In genomic region chr11:3156282-3156660, GRCh38 we compare ENCODE assay signal across 14 cellular contexts. TPM values are rescaled to one million over a fixed set of nuclear protein-coding genes. Genes with fewer than 3 reads are reported as not detected.
DNase-seq lines count a peak whose midpoint lies in the region; ATAC-seq and TF ChIP-seq lines count a peak whose summit lies in the region.
"Had no signal": no experiment of that assay in that cellular context is flagged by ENCODE, and none has a peak within 500 bp of the region (broad histone marks: within the 10 kb centered on the region; RNA-seq: fewer than 3 reads in every experiment).

No MANE protein-coding gene starts in this region.

- WGBS in SK-N-SH (ENCODE audit: low lambda C conversion rate): 91% methylated on average over 14 of the region's 14 CpGs

- intact Hi-C loops in uterus (cut with DNase I; ENCODE audit: low total_unique reads): no loop called here

- H3K9me3 ChIP-seq in SK-N-SH (no peaks in the 10 kb centered on the region), uterus (no peaks in the 10 kb centered on the region)
- H3K9me3 ChIP-seq: testis had no signal

- no peak for TF ChIP-seq POLR2A in uterus (IDR thresholded peaks at IDR 0.05)

- H3K9me3 Mint-ChIP-seq in neural crest cell: no peaks in the 10 kb centered on the region

- no peak for DNase-seq in SK-N-SH
- peak; percentile 20 for DNase-seq in fibroblast of peridontal ligament (ENCODE audit: extremely low read depth)
- no peak for DNase-seq in neural crest cell (ENCODE audit: low read depth, low spot score)
- peak in 1 of 2 donors; percentile 58 for DNase-seq in uterus
- DNase-seq in stimulated activated CD4-positive, alpha-beta T cell treated with anti-CD3 and anti-CD28 coated beads, Interleukin-1b, Interleukin-23, amount 100 ng/mL, for 48 hours: no peak
- no peak for DNase-seq in pons (ENCODE audit: low spot score)
- DNase-seq in OCI-M2 (lab: John Stamatoyannopoulos, UW; ENCODE audit: unreplicated experiment): no peak
- DNase-seq: activated CD4-positive, CD25-positive, alpha-beta regulatory T cell treated with anti-CD3 and anti-CD28 coated beads, Interleukin-2, amount 50 U/mL, for 72 hours; activated effector memory CD4-positive, alpha-beta T cell treated with Interleukin-2 at 50 U/mL for 16 hours; effector CD4-positive, alpha-beta T cell; stimulated activated CD4-positive, alpha-beta T cell treated with anti-CD3 and anti-CD28 coated beads, Interleukin-4, amount 100 ng/mL, for 1 hour; testis had no signal

- H3K9ac ChIP-seq in SK-N-SH: no peak overlapping the region

- H3K4me2 ChIP-seq in SK-N-SH: peak overlapping the region; percentile 41; the same call in 1 of the 2 replicates

- no peak for TF ChIP-seq RAD21 in SK-N-SH (IDR thresholded peaks at IDR 0.05; ENCODE audit: low read length)

- H4K20me1 ChIP-seq in SK-N-SH (ENCODE audit: insufficient read depth): peaks cover 62% of the 10 kb centered on the region

- no peak for TF ChIP-seq CTCF in SK-N-SH (IDR thresholded peaks at IDR 0.05)
- TF ChIP-seq CTCF in neural crest cell (conservative IDR thresholded peaks at IDR 0.05): no peak
- no peak for TF ChIP-seq CTCF in uterus (IDR thresholded peaks at IDR 0.05)

- no peaks in the 10 kb centered on the region for H3K27me3 Mint-ChIP-seq in neural crest cell (ENCODE audit: low read depth)

- H3K27ac ChIP-seq in SK-N-SH (ENCODE audit: low read depth in 2 of 2, low read length in 1 of 2): no peak overlapping the region
- peak overlapping the region; percentile 59 to 78 for H3K27ac ChIP-seq in uterus
- H3K27ac ChIP-seq: 22Rv1 had no signal

- H3K4me3 Mint-ChIP-seq in neural crest cell: peak overlapping the region; percentile 26

- ATAC-seq in SK-N-SH treated with all-trans-retinoic acid at 6 μM for 48 hours: no peak

- H3K79me2 ChIP-seq in SK-N-SH (ENCODE audit: insufficient read depth): peaks cover 54% of the 10 kb centered on the region

- H3K4me3 ChIP-seq in SK-N-SH (ENCODE audit: low read depth in 2 of 2, low read length in 1 of 2) (no peak overlapping the region; a peak in 1 of 4 replicates), uterus (peak overlapping the region in 1 of 2 donors; percentile 6)
- H3K4me3 ChIP-seq: testis had no signal

- CTCF ChIA-PET in SK-N-SH (lab: Yijun Ruan, JAX): interaction anchor here (1.0 kb wide), 2 partner anchors 46 to 119 kb away, joined by 3 to 4 read pairs; no protein-coding TSS in a partner anchor

- H3F3A ChIP-seq in SK-N-SH (replicated peaks; ENCODE audit: insufficient read depth): no peaks in the 10 kb centered on the region

- TF ChIP-seq EP300 in SK-N-SH (IDR thresholded peaks at IDR 0.05; ENCODE audit: borderline replicate concordance in 1 of 2, low read depth in 1 of 2, low read length in 1 of 2): no peak

- no peaks in the 10 kb centered on the region for H3K36me3 ChIP-seq in SK-N-SH (replicated peaks in 1 of 2; ENCODE audit: control insufficient read depth in 1 of 2, insufficient read depth in 2 of 2, low read length in 1 of 2)
- no peaks in the 10 kb centered on the region for H3K36me3 ChIP-seq in uterus

- H3K4me1 Mint-ChIP-seq in neural crest cell: peaks cover 41% of the 10 kb centered on the region

- H3K27me3 ChIP-seq in SK-N-SH (ENCODE audit: insufficient read depth) (no peaks in the 10 kb centered on the region), uterus (no peaks in the 10 kb centered on the region)
- H3K27me3 ChIP-seq: testis had no signal

- no peaks in the 10 kb centered on the region for H3K36me3 Mint-ChIP-seq in neural crest cell (ENCODE audit: low read depth)

- no peak overlapping the region for H2AFZ ChIP-seq in SK-N-SH (ENCODE audit: low read depth)

- POLR2A ChIA-PET in SK-N-SH (lab: Yijun Ruan, JAX): no interaction called here

- no peaks in the 10 kb centered on the region for H3K9me2 ChIP-seq in SK-N-SH

- H3K27ac Mint-ChIP-seq in neural crest cell (ENCODE audit: unreplicated experiment): no peak overlapping the region

- H3K4me1 ChIP-seq in SK-N-SH (ENCODE audit: control insufficient read depth in 1 of 2, insufficient read depth in 2 of 2, low read depth in 1 of 2, low read length in 1 of 2) (peaks cover 8 to 68% of the 10 kb centered on the region in 2 experiments), uterus (peaks cover 0 to 33% of the 10 kb centered on the region in 2 donors)

TF ChIP-seq in SK-N-SH, 30 proteins besides CTCF, POLR2A, EP300 and RAD21:
- TF ChIP-seq USF1 (IDR thresholded peaks at IDR 0.05; ENCODE audit: borderline replicate concordance, low read depth): peak; percentile 30; the same call in 1 of the 2 replicates
- TF ChIP-seq ZBTB33 (IDR thresholded peaks at IDR 0.05; ENCODE audit: borderline replicate concordance, low read depth): no peak
- TF ChIP-seq TAF1 (IDR thresholded peaks at IDR 0.05; ENCODE audit: borderline replicate concordance, low read depth, low read length): no peak

TF ChIP-seq in SK-N-SH treated with all-trans-retinoic acid at 6 μM for 48 hours, 23 proteins besides CTCF, POLR2A, EP300 and RAD21:
- TF ChIP-seq ZNF565 (CRISPR knock-in tag; conservative IDR thresholded peaks at IDR 0.05; ENCODE audit: low read depth) (no peak), ZNF8 (CRISPR knock-in tag; IDR thresholded peaks at IDR 0.05) (no peak), ESRRG (CRISPR knock-in tag; IDR thresholded peaks at IDR 0.05) (no peak), OSR1 (CRISPR knock-in tag; IDR thresholded peaks at IDR 0.05) (no peak), PPARA (CRISPR knock-in tag; IDR thresholded peaks at IDR 0.05; ENCODE audit: borderline replicate concordance) (no peak), ZC3H10 (CRISPR knock-in tag; IDR thresholded peaks at IDR 0.05) (no peak), POU6F1 (CRISPR knock-in tag; IDR thresholded peaks at IDR 0.05; ENCODE audit: borderline replicate concordance, low read depth) (no peak), ZFP30 (CRISPR knock-in tag; IDR thresholded peaks at IDR 0.05) (no peak), TOX (CRISPR knock-in tag; IDR thresholded peaks at IDR 0.05; ENCODE audit: borderline replicate concordance) (no peak), PATZ1 (CRISPR knock-in tag; IDR thresholded peaks at IDR 0.05; ENCODE audit: borderline replicate concordance) (no peak), ISL1 (CRISPR knock-in tag; IDR thresholded peaks at IDR 0.05) (no peak), BACH2 (CRISPR knock-in tag; IDR thresholded peaks at IDR 0.05; ENCODE audit: borderline replicate concordance) (no peak), CREB5 (CRISPR knock-in tag; IDR thresholded peaks at IDR 0.05; ENCODE audit: low read depth) (no peak), TCF4 (CRISPR knock-in tag; IDR thresholded peaks at IDR 0.05; ENCODE audit: borderline replicate concordance) (no peak), ZNF70 (CRISPR knock-in tag; IDR thresholded peaks at IDR 0.05) (no peak)

RNA-seq across cellular contexts. Expression of gene OSBPL5, which starts 8.8 kb away (rescaled TPM):
- 7.8 and 10.9 TPM in 2 replicates for polyA plus RNA-seq in SK-N-SH (2012; rRNA removed)
- polyA plus RNA-seq in SK-N-SH (2012; cell fraction: cytosol; rRNA removed): 2.7 and 4.3 TPM in 2 replicates
- polyA plus RNA-seq in SK-N-SH (2012; cell fraction: nucleus; rRNA removed): 39.6 and 46.8 TPM in 2 replicates
- 30.6 and 31.4 TPM in 2 replicates for total RNA-seq in neural crest cell
- 10 to 100 TPM; 24.7 to 83.3 (median 48.2) TPM for total RNA-seq in uterus

Comparison
In these comparisons a context has a peak if more than half of its experiments do, and no peak if none do; other contexts are left out.
1. H3K27ac ChIP-seq: peak in uterus (2 of 2); none in SK-N-SH (0 of 2).